In genomic region chr11:9716275-9717039, GRCh38 we compare ENCODE assay signal across 9 cellular contexts. TPM values are rescaled to one million over a fixed set of nuclear protein-coding genes. Genes with fewer than 3 reads are reported as not detected.
DNase-seq lines count a peak whose midpoint lies in the region; TF ChIP-seq lines count a peak whose summit lies in the region.
"Had no signal": no experiment of that assay in that cellular context is flagged by ENCODE, and none has a peak within 500 bp of the region (broad histone marks: within the 10 kb centered on the region; RNA-seq: fewer than 3 reads in every experiment).

No MANE protein-coding gene starts in this region.

- H3K9me3 ChIP-seq in GM23248 (ENCODE audit: low read depth) (no peaks in the 10 kb centered on the region), breast epithelium (no peaks in the 10 kb centered on the region), neutrophil (no peaks in the 10 kb centered on the region)
- H3K9me3 ChIP-seq: Peyer's patch had no signal

- H3K9me2 ChIP-seq in GM23248 (ENCODE audit: insufficient read depth) = no peaks in the 10 kb centered on the region

- no peak for TF ChIP-seq CTCF in GM13976 (IDR thresholded peaks at IDR 0.05; ENCODE audit: borderline replicate concordance, control extremely low read depth, extremely low read depth, insufficient read depth, missing control alignments)
- no peak for TF ChIP-seq CTCF in breast epithelium (IDR thresholded peaks at IDR 0.05)
- peak; percentile 16 for TF ChIP-seq CTCF in neutrophil (IDR thresholded peaks at IDR 0.05)

- WGBS in GM23248 (ENCODE audit: low coverage in 1 of 2, low lambda C conversion rate in 2 of 2, missing lambda C conversion rate in 2 of 2), 2 experiments = 63 to 73% methylated on average over 4 of the region's 4 CpGs

- H3K9ac ChIP-seq in GM23248 = no peak overlapping the region

- no peaks in the 10 kb centered on the region; the same call in 1 of the 2 replicates for H4K20me1 ChIP-seq in GM23248 (ENCODE audit: insufficient read depth)

- H3K27ac ChIP-seq in GM23248 = peak overlapping the region; percentile 41
- H3K27ac ChIP-seq in breast epithelium = peak overlapping the region; percentile 74 to 88
- peak overlapping the region; percentile 78 for H3K27ac ChIP-seq in neutrophil

- no peak overlapping the region; the same call in 1 of the 2 replicates for H2AFZ ChIP-seq in GM23248

- TF ChIP-seq POLR2A in breast epithelium (IDR thresholded peaks at IDR 0.05) = no peak

- intact Hi-C loops in breast epithelium (cut with DNase I; ENCODE audit: low total_unique reads) = no loop called here

- in situ Hi-C loops in GM13976 (cut with MboI; ENCODE audit: low sequenced_read_pairs, unreplicated experiment) (no loop called here), GM23248 (cut with MboI) (no loop called here)

- H3F3A ChIP-seq in GM23248 (ENCODE audit: insufficient read depth) = peaks cover 9% of the 10 kb centered on the region

- H3K4me2 ChIP-seq in GM23248 (ENCODE audit: unreplicated experiment) = peak overlapping the region; percentile 26

- H3K79me2 ChIP-seq in GM23248 (ENCODE audit: insufficient read depth) = peaks cover 92% of the 10 kb centered on the region

- H3K4me3 ChIP-seq in GM23248 (no peak overlapping the region), breast epithelium (no peak overlapping the region), neutrophil (ENCODE audit: low read depth in 1 of 2, low read length in 1 of 2) (peak overlapping the region; percentile 44 to 45)
- H3K4me3 ChIP-seq: Peyer's patch had no signal

- DNase-seq in GM13976 (ENCODE audit: low spot score) (peak; percentile 58), GM23248 (peak; percentile 77), MV-4-11 (lab: John Stamatoyannopoulos, UW) (peak; percentile 97), breast epithelium (ENCODE audit: low spot score in 2 of 2) (no peak), AG20443 (ENCODE audit: low spot score) (no peak)
- no peak for DNase-seq in stimulated activated CD4-positive, alpha-beta T cell treated with anti-CD3 and anti-CD28 coated beads, Interleukin-15, amount 100 ng/mL, for 24 hours
- no peak for DNase-seq in stimulated activated CD4-positive, alpha-beta T cell treated with anti-CD3 and anti-CD28 coated beads, Interleukin-12 subunit alpha, Interleukin-12 subunit beta, amount 100 ng/mL, for 4 hours

- H3K4me1 ChIP-seq in GM23248 (ENCODE audit: insufficient read depth) (peaks cover 30% of the 10 kb centered on the region), breast epithelium (peaks cover 0 to 4% of the 10 kb centered on the region in 2 donors), neutrophil (ENCODE audit: control insufficient read depth in 1 of 2, insufficient read depth in 1 of 2, low read depth in 1 of 2, low read length in 1 of 2) (peaks cover 18 to 30% of the 10 kb centered on the region in 2 experiments)

- H3K36me3 ChIP-seq in GM23248 (ENCODE audit: low read depth) (no peaks in the 10 kb centered on the region; the same call in 1 of the 2 replicates), breast epithelium (no peaks in the 10 kb centered on the region), neutrophil (no peaks in the 10 kb centered on the region)

- no peaks in the 10 kb centered on the region for H3K27me3 ChIP-seq in GM23248 (replicated peaks; ENCODE audit: insufficient read depth)
- no peaks in the 10 kb centered on the region for H3K27me3 ChIP-seq in breast epithelium
- no peaks in the 10 kb centered on the region for H3K27me3 ChIP-seq in neutrophil
- H3K27me3 ChIP-seq: Peyer's patch had no signal

RNA-seq across cellular contexts. Expression of gene SWAP70, which starts 52.6 kb away (rescaled TPM):
- total RNA-seq in GM23248 (2014; rRNA removed; shearing (Covaris generic)) = 41.6 and 46.4 TPM in 2 replicates
- 70.8 and 73.3 TPM in 2 replicates for polyA plus RNA-seq in GM23248 (2016; fragmentation: Nextera tagmentation; extraction: Ambion mirVana)
- 10 to 100 TPM; 36.8 to 64.5 (median 60.6) TPM for total RNA-seq in breast epithelium

Comparison
In these comparisons a context has a peak if more than half of its experiments do, and no peak if none do; other contexts are left out.
1. DNase-seq: peak in GM13976 (single experiment), GM23248 (single experiment) and MV-4-11 (single experiment); none in breast epithelium (0 of 2), stimulated activated CD4-positive, alpha-beta T cell treated with anti-CD3 and anti-CD28 coated beads, Interleukin-15, amount 100 ng/mL, for 24 hours (single experiment), AG20443 (single experiment) and stimulated activated CD4-positive, alpha-beta T cell treated with anti-CD3 and anti-CD28 coated beads, Interleukin-12 subunit alpha, Interleukin-12 subunit beta, amount 100 ng/mL, for 4 hours (single experiment).
2. H3K4me3 ChIP-seq: peak in neutrophil (2 of 2); none in GM23248 (single experiment) and breast epithelium (0 of 3).
3. Peak in every context shown above with its lines, with median percentiles within 50 percentile points of each other: H3K27ac ChIP-seq.